ENCODE assay signal across 2 cellular contexts in genomic region chr2:235330775-235331438, GRCh38.
TF ChIP-seq lines count a peak whose summit lies in the region.

No MANE protein-coding gene starts in this region.

TF ChIP-seq in HCT116, 20 proteins besides CTCF, POLR2A, EP300 and RAD21 (continued from another document):
- TF ChIP-seq, protein P1, sequence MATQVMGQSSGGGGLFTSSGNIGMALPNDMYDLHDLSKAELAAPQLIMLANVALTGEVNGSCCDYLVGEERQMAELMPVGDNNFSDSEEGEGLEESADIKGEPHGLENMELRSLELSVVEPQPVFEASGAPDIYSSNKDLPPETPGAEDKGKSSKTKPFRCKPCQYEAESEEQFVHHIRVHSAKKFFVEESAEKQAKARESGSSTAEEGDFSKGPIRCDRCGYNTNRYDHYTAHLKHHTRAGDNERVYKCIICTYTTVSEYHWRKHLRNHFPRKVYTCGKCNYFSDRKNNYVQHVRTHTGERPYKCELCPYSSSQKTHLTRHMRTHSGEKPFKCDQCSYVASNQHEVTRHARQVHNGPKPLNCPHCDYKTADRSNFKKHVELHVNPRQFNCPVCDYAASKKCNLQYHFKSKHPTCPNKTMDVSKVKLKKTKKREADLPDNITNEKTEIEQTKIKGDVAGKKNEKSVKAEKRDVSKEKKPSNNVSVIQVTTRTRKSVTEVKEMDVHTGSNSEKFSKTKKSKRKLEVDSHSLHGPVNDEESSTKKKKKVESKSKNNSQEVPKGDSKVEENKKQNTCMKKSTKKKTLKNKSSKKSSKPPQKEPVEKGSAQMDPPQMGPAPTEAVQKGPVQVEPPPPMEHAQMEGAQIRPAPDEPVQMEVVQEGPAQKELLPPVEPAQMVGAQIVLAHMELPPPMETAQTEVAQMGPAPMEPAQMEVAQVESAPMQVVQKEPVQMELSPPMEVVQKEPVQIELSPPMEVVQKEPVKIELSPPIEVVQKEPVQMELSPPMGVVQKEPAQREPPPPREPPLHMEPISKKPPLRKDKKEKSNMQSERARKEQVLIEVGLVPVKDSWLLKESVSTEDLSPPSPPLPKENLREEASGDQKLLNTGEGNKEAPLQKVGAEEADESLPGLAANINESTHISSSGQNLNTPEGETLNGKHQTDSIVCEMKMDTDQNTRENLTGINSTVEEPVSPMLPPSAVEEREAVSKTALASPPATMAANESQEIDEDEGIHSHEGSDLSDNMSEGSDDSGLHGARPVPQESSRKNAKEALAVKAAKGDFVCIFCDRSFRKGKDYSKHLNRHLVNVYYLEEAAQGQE (IDR thresholded peaks at IDR 0.05; ENCODE audit: low read depth): no peak
- TF ChIP-seq SP1 (IDR thresholded peaks at IDR 0.05; ENCODE audit: low read depth) (peak; percentile 53), POLR2AphosphoS5 (IDR thresholded peaks at IDR 0.05; ENCODE audit: low read depth, low read length) (no peak), FOSL1 (IDR thresholded peaks at IDR 0.05; ENCODE audit: low read depth) (peak; percentile 70), MAX (IDR thresholded peaks at IDR 0.05) (peak; percentile 13; the same call in 1 of the 2 replicates), EGR1 (IDR thresholded peaks at IDR 0.05; ENCODE audit: low read depth) (no peak), CEBPB (IDR thresholded peaks at IDR 0.05; ENCODE audit: low read depth) (peak; percentile 25; the same call in 1 of the 2 replicates), SIN3A (IDR thresholded peaks at IDR 0.05; ENCODE audit: low read depth) (no peak), SRF (IDR thresholded peaks at IDR 0.05; ENCODE audit: low read depth) (no peak), YY1 (IDR thresholded peaks at IDR 0.05; ENCODE audit: extremely low read depth, insufficient replicate concordance, low read depth, low read length) (peak; percentile 70)

TF ChIP-seq in SK-N-SH, 30 proteins besides CTCF, POLR2A, EP300 and RAD21 (continued from another document):
- TF ChIP-seq IRF3 (IDR thresholded peaks at IDR 0.05; ENCODE audit: low read depth, low read length): no peak
- no peak; the same call in 1 of the 2 replicates for TF ChIP-seq MEF2A (IDR thresholded peaks at IDR 0.05; ENCODE audit: borderline replicate concordance, low read depth)
- no peak for TF ChIP-seq RCOR1 (IDR thresholded peaks at IDR 0.05; ENCODE audit: low read length)
- TF ChIP-seq TAF1 (IDR thresholded peaks at IDR 0.05; ENCODE audit: borderline replicate concordance, low read depth, low read length): no peak
- TF ChIP-seq RFX5 (IDR thresholded peaks at IDR 0.05; ENCODE audit: low read length): no peak
- TF ChIP-seq FOXM1 (IDR thresholded peaks at IDR 0.05; ENCODE audit: low read depth): no peak
- peak; percentile 86 for TF ChIP-seq FOSL2 (IDR thresholded peaks at IDR 0.05; ENCODE audit: borderline replicate concordance, low read depth)
- no peak for TF ChIP-seq USF2 (IDR thresholded peaks at IDR 0.05; ENCODE audit: borderline replicate concordance, low read depth, low read length)
- TF ChIP-seq YY1 (IDR thresholded peaks at IDR 0.05; ENCODE audit: low read depth): peak; percentile 65; the same call in 1 of the 2 replicates
- no peak for TF ChIP-seq FOXJ3 (CRISPR knock-in tag; IDR thresholded peaks at IDR 0.05)
- peak; percentile 7; the same call in 1 of the 2 replicates for TF ChIP-seq PBX3 (IDR thresholded peaks at IDR 0.05)
- no peak for TF ChIP-seq NRF1 (IDR thresholded peaks at IDR 0.05; ENCODE audit: low read depth, low read length)
- no peak for TF ChIP-seq ELF1 (IDR thresholded peaks at IDR 0.05)
- peak; percentile 62 for TF ChIP-seq JUND (IDR thresholded peaks at IDR 0.05)
TF ChIP-seq in SK-N-SH: peak in this region for 7.
